Comparison of ENCODE assay signal across 1 cellular context in the genomic region with DNA sequence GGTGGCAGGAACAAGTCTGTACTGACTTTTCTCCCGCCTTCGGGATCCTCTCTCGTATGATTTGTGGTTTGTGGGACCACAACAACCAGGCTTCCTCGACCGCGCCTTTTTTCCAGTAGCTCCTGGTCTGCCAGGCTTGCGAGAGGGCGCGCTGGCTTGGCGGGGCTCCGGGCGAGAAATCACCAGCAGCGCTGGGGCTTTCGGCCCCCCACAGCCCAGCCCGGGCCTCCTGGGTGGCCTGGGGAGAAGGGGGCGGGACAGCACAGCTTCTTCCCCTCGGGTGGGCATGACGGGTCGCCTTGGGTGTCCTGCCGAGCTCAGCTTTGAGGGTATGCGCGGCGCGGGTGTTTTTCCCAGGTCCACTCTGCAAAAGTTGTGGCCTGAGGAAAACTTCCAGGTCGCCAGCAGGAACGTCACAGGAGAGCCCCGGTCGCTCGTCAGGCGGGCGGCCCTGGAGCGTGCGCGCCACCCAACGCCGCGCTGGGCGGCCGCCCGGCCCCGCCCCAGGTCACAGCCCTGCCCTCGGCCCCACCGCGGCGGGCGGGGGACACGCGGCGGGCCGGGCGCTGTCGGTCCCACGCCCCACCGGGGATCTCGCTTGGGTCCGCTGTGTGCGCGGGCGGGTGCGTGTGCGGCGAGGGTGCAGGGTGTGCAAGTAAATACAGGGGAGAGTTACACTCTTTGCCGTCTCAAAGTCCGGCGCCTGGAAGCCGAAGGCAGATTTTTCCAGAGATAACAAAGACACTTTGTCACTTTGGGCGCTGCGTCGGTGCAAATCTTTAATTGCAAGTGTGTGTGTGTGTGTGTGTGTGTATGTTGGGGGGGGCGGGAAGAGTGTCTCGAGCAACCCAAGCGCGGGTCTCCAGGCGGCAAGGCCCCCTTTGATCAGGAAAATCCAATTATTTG.
TF ChIP-seq lines count a peak whose summit lies in the region.

No MANE protein-coding gene starts in this region.

TF ChIP-seq in HepG2, 621 proteins besides CTCF, POLR2A, EP300 and RAD21 (continued from another document and continues in another):
- TF ChIP-seq, protein P1, sequence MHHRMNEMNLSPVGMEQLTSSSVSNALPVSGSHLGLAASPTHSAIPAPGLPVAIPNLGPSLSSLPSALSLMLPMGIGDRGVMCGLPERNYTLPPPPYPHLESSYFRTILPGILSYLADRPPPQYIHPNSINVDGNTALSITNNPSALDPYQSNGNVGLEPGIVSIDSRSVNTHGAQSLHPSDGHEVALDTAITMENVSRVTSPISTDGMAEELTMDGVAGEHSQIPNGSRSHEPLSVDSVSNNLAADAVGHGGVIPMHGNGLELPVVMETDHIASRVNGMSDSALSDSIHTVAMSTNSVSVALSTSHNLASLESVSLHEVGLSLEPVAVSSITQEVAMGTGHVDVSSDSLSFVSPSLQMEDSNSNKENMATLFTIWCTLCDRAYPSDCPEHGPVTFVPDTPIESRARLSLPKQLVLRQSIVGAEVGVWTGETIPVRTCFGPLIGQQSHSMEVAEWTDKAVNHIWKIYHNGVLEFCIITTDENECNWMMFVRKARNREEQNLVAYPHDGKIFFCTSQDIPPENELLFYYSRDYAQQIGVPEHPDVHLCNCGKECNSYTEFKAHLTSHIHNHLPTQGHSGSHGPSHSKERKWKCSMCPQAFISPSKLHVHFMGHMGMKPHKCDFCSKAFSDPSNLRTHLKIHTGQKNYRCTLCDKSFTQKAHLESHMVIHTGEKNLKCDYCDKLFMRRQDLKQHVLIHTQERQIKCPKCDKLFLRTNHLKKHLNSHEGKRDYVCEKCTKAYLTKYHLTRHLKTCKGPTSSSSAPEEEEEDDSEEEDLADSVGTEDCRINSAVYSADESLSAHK (CRISPR knock-in tag; IDR thresholded peaks at IDR 0.05; ENCODE audit: borderline replicate concordance) = no peak
- 0 out of 2 replicates have a peak, but pooled peaks have one; percentile 65 for TF ChIP-seq CENPT (CRISPR knock-in tag; IDR thresholded peaks at IDR 0.05; ENCODE audit: low read depth)
- no peak for TF ChIP-seq U2AF1 (optimal IDR thresholded peaks at IDR 0.05; ENCODE audit: low read depth, low read length)
- no peak for TF ChIP-seq YEATS2 (CRISPR knock-in tag; IDR thresholded peaks at IDR 0.05; ENCODE audit: borderline replicate concordance)
- TF ChIP-seq ZNF256 (CRISPR knock-in tag; conservative IDR thresholded peaks at IDR 0.05) = 0 out of 2 replicates have a peak, but pooled peaks have one; percentile 25
- TF ChIP-seq HHEX (CRISPR knock-in tag; IDR thresholded peaks at IDR 0.05) = no peak
- TF ChIP-seq, protein P2, sequence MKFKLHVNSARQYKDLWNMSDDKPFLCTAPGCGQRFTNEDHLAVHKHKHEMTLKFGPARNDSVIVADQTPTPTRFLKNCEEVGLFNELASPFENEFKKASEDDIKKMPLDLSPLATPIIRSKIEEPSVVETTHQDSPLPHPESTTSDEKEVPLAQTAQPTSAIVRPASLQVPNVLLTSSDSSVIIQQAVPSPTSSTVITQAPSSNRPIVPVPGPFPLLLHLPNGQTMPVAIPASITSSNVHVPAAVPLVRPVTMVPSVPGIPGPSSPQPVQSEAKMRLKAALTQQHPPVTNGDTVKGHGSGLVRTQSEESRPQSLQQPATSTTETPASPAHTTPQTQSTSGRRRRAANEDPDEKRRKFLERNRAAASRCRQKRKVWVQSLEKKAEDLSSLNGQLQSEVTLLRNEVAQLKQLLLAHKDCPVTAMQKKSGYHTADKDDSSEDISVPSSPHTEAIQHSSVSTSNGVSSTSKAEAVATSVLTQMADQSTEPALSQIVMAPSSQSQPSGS (CRISPR knock-in tag; IDR thresholded peaks at IDR 0.05) = peak; percentile 17; the same call in 1 of the 2 replicates
- no peak for TF ChIP-seq NFE2 (CRISPR knock-in tag; IDR thresholded peaks at IDR 0.05)
- TF ChIP-seq, protein P3, sequence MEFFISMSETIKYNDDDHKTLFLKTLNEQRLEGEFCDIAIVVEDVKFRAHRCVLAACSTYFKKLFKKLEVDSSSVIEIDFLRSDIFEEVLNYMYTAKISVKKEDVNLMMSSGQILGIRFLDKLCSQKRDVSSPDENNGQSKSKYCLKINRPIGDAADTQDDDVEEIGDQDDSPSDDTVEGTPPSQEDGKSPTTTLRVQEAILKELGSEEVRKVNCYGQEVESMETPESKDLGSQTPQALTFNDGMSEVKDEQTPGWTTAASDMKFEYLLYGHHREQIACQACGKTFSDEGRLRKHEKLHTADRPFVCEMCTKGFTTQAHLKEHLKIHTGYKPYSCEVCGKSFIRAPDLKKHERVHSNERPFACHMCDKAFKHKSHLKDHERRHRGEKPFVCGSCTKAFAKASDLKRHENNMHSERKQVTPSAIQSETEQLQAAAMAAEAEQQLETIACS (CRISPR knock-in tag; IDR thresholded peaks at IDR 0.05) = peak; percentile 76
- TF ChIP-seq ZNF160 (CRISPR knock-in tag; IDR thresholded peaks at IDR 0.05) = peak; percentile 75; the same call in 1 of the 2 replicates
- peak; percentile 100 for TF ChIP-seq ZNF563 (CRISPR knock-in tag; IDR thresholded peaks at IDR 0.05)
- peak; percentile 67; the same call in 1 of the 2 replicates for TF ChIP-seq MZF1 (CRISPR knock-in tag; IDR thresholded peaks at IDR 0.05; ENCODE audit: borderline replicate concordance)
- TF ChIP-seq ZNF788 (CRISPR knock-in tag; IDR thresholded peaks at IDR 0.05; ENCODE audit: borderline replicate concordance) = peak; percentile 73; the same call in 1 of the 2 replicates
- TF ChIP-seq EEA1 (CRISPR knock-in tag; IDR thresholded peaks at IDR 0.05; ENCODE audit: borderline replicate concordance) = peak; percentile 94; the same call in 1 of the 2 replicates
- TF ChIP-seq, protein P4, sequence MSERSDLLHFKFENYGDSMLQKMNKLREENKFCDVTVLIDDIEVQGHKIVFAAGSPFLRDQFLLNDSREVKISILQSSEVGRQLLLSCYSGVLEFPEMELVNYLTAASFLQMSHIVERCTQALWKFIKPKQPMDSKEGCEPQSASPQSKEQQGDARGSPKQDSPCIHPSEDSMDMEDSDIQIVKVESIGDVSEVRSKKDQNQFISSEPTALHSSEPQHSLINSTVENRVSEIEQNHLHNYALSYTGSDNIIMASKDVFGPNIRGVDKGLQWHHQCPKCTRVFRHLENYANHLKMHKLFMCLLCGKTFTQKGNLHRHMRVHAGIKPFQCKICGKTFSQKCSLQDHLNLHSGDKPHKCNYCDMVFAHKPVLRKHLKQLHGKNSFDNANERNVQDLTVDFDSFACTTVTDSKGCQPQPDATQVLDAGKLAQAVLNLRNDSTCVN (CRISPR knock-in tag; IDR thresholded peaks at IDR 0.05; ENCODE audit: borderline replicate concordance) = 0 out of 2 replicates have a peak, but pooled peaks have one; percentile 34
- TF ChIP-seq BRD4 (CRISPR knock-in tag; IDR thresholded peaks at IDR 0.05) = peak; percentile 10; the same call in 1 of the 2 replicates
- no peak for TF ChIP-seq ZNF143 (CRISPR knock-in tag; IDR thresholded peaks at IDR 0.05)
- TF ChIP-seq GABPB1 (CRISPR knock-in tag; IDR thresholded peaks at IDR 0.05) = peak; percentile 74
- TF ChIP-seq HES4 (CRISPR knock-in tag; IDR thresholded peaks at IDR 0.05; ENCODE audit: borderline replicate concordance) = peak; percentile 100
- TF ChIP-seq ZFP41 (CRISPR knock-in tag; IDR thresholded peaks at IDR 0.05; ENCODE audit: borderline replicate concordance) = no peak
- TF ChIP-seq ZNF839 (CRISPR knock-in tag; IDR thresholded peaks at IDR 0.05; ENCODE audit: borderline replicate concordance) = no peak
- TF ChIP-seq, protein P5, sequence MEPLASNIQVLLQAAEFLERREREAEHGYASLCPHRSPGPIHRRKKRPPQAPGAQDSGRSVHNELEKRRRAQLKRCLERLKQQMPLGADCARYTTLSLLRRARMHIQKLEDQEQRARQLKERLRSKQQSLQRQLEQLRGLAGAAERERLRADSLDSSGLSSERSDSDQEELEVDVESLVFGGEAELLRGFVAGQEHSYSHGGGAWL (CRISPR knock-in tag; IDR thresholded peaks at IDR 0.05) = no peak
- no peak for TF ChIP-seq PLRG1 (conservative IDR thresholded peaks at IDR 0.05)
- TF ChIP-seq, protein P6, sequence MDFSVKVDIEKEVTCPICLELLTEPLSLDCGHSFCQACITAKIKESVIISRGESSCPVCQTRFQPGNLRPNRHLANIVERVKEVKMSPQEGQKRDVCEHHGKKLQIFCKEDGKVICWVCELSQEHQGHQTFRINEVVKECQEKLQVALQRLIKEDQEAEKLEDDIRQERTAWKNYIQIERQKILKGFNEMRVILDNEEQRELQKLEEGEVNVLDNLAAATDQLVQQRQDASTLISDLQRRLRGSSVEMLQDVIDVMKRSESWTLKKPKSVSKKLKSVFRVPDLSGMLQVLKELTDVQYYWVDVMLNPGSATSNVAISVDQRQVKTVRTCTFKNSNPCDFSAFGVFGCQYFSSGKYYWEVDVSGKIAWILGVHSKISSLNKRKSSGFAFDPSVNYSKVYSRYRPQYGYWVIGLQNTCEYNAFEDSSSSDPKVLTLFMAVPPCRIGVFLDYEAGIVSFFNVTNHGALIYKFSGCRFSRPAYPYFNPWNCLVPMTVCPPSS (IDR thresholded peaks at IDR 0.05) = no peak
- TF ChIP-seq HOXA9 (CRISPR knock-in tag; IDR thresholded peaks at IDR 0.05; ENCODE audit: borderline replicate concordance) = no peak
- TF ChIP-seq, protein P7, sequence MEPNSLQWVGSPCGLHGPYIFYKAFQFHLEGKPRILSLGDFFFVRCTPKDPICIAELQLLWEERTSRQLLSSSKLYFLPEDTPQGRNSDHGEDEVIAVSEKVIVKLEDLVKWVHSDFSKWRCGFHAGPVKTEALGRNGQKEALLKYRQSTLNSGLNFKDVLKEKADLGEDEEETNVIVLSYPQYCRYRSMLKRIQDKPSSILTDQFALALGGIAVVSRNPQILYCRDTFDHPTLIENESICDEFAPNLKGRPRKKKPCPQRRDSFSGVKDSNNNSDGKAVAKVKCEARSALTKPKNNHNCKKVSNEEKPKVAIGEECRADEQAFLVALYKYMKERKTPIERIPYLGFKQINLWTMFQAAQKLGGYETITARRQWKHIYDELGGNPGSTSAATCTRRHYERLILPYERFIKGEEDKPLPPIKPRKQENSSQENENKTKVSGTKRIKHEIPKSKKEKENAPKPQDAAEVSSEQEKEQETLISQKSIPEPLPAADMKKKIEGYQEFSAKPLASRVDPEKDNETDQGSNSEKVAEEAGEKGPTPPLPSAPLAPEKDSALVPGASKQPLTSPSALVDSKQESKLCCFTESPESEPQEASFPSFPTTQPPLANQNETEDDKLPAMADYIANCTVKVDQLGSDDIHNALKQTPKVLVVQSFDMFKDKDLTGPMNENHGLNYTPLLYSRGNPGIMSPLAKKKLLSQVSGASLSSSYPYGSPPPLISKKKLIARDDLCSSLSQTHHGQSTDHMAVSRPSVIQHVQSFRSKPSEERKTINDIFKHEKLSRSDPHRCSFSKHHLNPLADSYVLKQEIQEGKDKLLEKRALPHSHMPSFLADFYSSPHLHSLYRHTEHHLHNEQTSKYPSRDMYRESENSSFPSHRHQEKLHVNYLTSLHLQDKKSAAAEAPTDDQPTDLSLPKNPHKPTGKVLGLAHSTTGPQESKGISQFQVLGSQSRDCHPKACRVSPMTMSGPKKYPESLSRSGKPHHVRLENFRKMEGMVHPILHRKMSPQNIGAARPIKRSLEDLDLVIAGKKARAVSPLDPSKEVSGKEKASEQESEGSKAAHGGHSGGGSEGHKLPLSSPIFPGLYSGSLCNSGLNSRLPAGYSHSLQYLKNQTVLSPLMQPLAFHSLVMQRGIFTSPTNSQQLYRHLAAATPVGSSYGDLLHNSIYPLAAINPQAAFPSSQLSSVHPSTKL (CRISPR knock-in tag; IDR thresholded peaks at IDR 0.05) = peak; percentile 70; the same call in 1 of the 2 replicates
- no peak for TF ChIP-seq ZFP36L2 (CRISPR knock-in tag; IDR thresholded peaks at IDR 0.05)
- no peak for TF ChIP-seq ZNF556 (CRISPR knock-in tag; IDR thresholded peaks at IDR 0.05; ENCODE audit: borderline replicate concordance)
- TF ChIP-seq FLYWCH1 (CRISPR knock-in tag; IDR thresholded peaks at IDR 0.05) = peak; percentile 78; the same call in 1 of the 2 replicates
- TF ChIP-seq ZNF343 (CRISPR knock-in tag; IDR thresholded peaks at IDR 0.05) = no peak
- TF ChIP-seq, protein P8, sequence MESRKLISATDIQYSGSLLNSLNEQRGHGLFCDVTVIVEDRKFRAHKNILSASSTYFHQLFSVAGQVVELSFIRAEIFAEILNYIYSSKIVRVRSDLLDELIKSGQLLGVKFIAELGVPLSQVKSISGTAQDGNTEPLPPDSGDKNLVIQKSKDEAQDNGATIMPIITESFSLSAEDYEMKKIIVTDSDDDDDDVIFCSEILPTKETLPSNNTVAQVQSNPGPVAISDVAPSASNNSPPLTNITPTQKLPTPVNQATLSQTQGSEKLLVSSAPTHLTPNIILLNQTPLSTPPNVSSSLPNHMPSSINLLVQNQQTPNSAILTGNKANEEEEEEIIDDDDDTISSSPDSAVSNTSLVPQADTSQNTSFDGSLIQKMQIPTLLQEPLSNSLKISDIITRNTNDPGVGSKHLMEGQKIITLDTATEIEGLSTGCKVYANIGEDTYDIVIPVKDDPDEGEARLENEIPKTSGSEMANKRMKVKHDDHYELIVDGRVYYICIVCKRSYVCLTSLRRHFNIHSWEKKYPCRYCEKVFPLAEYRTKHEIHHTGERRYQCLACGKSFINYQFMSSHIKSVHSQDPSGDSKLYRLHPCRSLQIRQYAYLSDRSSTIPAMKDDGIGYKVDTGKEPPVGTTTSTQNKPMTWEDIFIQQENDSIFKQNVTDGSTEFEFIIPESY (CRISPR knock-in tag; IDR thresholded peaks at IDR 0.05) = peak; percentile 60; the same call in 1 of the 2 replicates
- TF ChIP-seq, protein P9, sequence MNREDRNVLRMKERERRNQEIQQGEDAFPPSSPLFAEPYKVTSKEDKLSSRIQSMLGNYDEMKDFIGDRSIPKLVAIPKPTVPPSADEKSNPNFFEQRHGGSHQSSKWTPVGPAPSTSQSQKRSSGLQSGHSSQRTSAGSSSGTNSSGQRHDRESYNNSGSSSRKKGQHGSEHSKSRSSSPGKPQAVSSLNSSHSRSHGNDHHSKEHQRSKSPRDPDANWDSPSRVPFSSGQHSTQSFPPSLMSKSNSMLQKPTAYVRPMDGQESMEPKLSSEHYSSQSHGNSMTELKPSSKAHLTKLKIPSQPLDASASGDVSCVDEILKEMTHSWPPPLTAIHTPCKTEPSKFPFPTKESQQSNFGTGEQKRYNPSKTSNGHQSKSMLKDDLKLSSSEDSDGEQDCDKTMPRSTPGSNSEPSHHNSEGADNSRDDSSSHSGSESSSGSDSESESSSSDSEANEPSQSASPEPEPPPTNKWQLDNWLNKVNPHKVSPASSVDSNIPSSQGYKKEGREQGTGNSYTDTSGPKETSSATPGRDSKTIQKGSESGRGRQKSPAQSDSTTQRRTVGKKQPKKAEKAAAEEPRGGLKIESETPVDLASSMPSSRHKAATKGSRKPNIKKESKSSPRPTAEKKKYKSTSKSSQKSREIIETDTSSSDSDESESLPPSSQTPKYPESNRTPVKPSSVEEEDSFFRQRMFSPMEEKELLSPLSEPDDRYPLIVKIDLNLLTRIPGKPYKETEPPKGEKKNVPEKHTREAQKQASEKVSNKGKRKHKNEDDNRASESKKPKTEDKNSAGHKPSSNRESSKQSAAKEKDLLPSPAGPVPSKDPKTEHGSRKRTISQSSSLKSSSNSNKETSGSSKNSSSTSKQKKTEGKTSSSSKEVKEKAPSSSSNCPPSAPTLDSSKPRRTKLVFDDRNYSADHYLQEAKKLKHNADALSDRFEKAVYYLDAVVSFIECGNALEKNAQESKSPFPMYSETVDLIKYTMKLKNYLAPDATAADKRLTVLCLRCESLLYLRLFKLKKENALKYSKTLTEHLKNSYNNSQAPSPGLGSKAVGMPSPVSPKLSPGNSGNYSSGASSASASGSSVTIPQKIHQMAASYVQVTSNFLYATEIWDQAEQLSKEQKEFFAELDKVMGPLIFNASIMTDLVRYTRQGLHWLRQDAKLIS (CRISPR knock-in tag; IDR thresholded peaks at IDR 0.05) = peak; percentile 95; the same call in 1 of the 2 replicates
- 0 out of 2 replicates have a peak, but pooled peaks have one; percentile 35 for TF ChIP-seq BCL6 (CRISPR knock-in tag; IDR thresholded peaks at IDR 0.05)
- TF ChIP-seq EHMT2 (IDR thresholded peaks at IDR 0.05; ENCODE audit: borderline replicate concordance, low read depth, low read length) = no peak
